In genomic region chr6:163490826-163491577, GRCh38 we compare ENCODE assay signal across 9 cellular contexts.
DNase-seq lines count a peak whose midpoint lies in the region; ATAC-seq and TF ChIP-seq lines count a peak whose summit lies in the region.
"Had no signal": no experiment of that assay in that cellular context is flagged by ENCODE, and none has a peak within 500 bp of the region (broad histone marks: within the 10 kb centered on the region; RNA-seq: fewer than 3 reads in every experiment).

No MANE protein-coding gene starts in this region.

- no peak overlapping the region for H3K9ac ChIP-seq in MM.1S (ENCODE audit: low read length)

- peaks cover 5% of the 10 kb centered on the region for H3K36me3 Mint-ChIP-seq in activated naive CD4-positive, alpha-beta T cell treated with anti-CD3 and anti-CD28 coated beads, Interleukin-2, amount 10 ng/mL, durations not matched to agents 7 days and 5 days
- H3K36me3 Mint-ChIP-seq in activated naive CD4-positive, alpha-beta T cell treated with anti-CD3 and anti-CD28 coated beads, Interleukin-2, amount 50 U/mL, for 72 hours: no peaks in the 10 kb centered on the region
- H3K36me3 Mint-ChIP-seq in CD14-positive monocyte: peaks cover 7% of the 10 kb centered on the region in 2 donors

- H3F3A ChIP-seq in MM.1S (ENCODE audit: insufficient read depth, low read length): no peaks in the 10 kb centered on the region

- no peaks in the 10 kb centered on the region for H3K27me3 ChIP-seq in dorsolateral prefrontal cortex
- no peaks in the 10 kb centered on the region for H3K27me3 ChIP-seq in uterus
- H3K27me3 ChIP-seq in MM.1S (replicated peaks; ENCODE audit: insufficient read depth, low read length): no peaks in the 10 kb centered on the region

- no peak for ATAC-seq in activated naive CD4-positive, alpha-beta T cell treated with anti-CD3 and anti-CD28 coated beads, Interleukin-2, amount 50 U/mL, for 72 hours

- H3K4me3 ChIP-seq in dorsolateral prefrontal cortex (peak overlapping the region in 17 of 59 donors; percentile 1 to 29 (median 9)), mesodermal cell (ENCODE audit: extremely low read depth, insufficient read depth, low read length, poor library complexity, severe bottlenecking) (no peak overlapping the region), uterus (no peak overlapping the region), MM.1S (ENCODE audit: low read length) (no peak overlapping the region)

- peak overlapping the region in 51 of 59 donors; percentile 0 to 76 (median 40) for H3K27ac ChIP-seq in dorsolateral prefrontal cortex
- H3K27ac ChIP-seq in mesodermal cell (ENCODE audit: low read depth, low read length, severe bottlenecking): peak overlapping the region; percentile 39
- H3K27ac ChIP-seq in uterus: peak overlapping the region; percentile 7 to 71
- no peak overlapping the region for H3K27ac ChIP-seq in MM.1S (ENCODE audit: low read length)

- H3K4me1 ChIP-seq in mesodermal cell (ENCODE audit: control insufficient read depth, insufficient read depth, low read length, poor library complexity, severe bottlenecking) (no peaks in the 10 kb centered on the region), uterus (no peaks in the 10 kb centered on the region), MM.1S (ENCODE audit: low read length) (no peaks in the 10 kb centered on the region)

- H3K9me3 ChIP-seq in mesodermal cell (ENCODE audit: control insufficient read depth, low read length): no peaks in the 10 kb centered on the region
- no peaks in the 10 kb centered on the region for H3K9me3 ChIP-seq in uterus
- no peaks in the 10 kb centered on the region for H3K9me3 ChIP-seq in MM.1S (replicated peaks; ENCODE audit: insufficient read depth, low read length)

- H3K4me2 ChIP-seq in MM.1S (ENCODE audit: low read depth, low read length): no peak overlapping the region

- H3K4me3 Mint-ChIP-seq in activated naive CD4-positive, alpha-beta T cell treated with anti-CD3 and anti-CD28 coated beads, Interleukin-2, amount 10 ng/mL, durations not matched to agents 7 days and 5 days: no peak overlapping the region
- H3K4me3 Mint-ChIP-seq in CD14-positive monocyte: no peak overlapping the region

- H3K9me2 ChIP-seq in MM.1S (replicated peaks; ENCODE audit: insufficient read depth, low read length): no peaks in the 10 kb centered on the region

- H3K79me2 ChIP-seq in MM.1S (ENCODE audit: low read length): peaks cover 47% of the 10 kb centered on the region

- WGBS in mesodermal cell (ENCODE audit: insufficient coverage in 2 of 2), 2 experiments: no CpG with 5 or more reads among the region's 4 CpGs

- TF ChIP-seq CTCF in dorsolateral prefrontal cortex (IDR thresholded peaks at IDR 0.05 in 54 of 56, conservative IDR thresholded peaks at IDR 0.05 in 2 of 56; ENCODE audit: low read depth in 1 of 56, partially characterized antibody in 56 of 56): no peak
- no peak for TF ChIP-seq CTCF in uterus (IDR thresholded peaks at IDR 0.05)
- TF ChIP-seq CTCF in CD14-positive monocyte (IDR thresholded peaks at IDR 0.05): no peak
- TF ChIP-seq CTCF in MM.1S (IDR thresholded peaks at IDR 0.05; ENCODE audit: low read length): no peak

- no peaks in the 10 kb centered on the region for H3K9me3 Mint-ChIP-seq in activated naive CD4-positive, alpha-beta T cell treated with anti-CD3 and anti-CD28 coated beads, Interleukin-2, amount 10 ng/mL, durations not matched to agents 7 days and 5 days
- H3K9me3 Mint-ChIP-seq in activated naive CD4-positive, alpha-beta T cell treated with anti-CD3 and anti-CD28 coated beads, Interleukin-2, amount 50 U/mL, for 72 hours: no peaks in the 10 kb centered on the region
- no peaks in the 10 kb centered on the region for H3K9me3 Mint-ChIP-seq in CD14-positive monocyte

- no peak for TF ChIP-seq POLR2A in uterus (IDR thresholded peaks at IDR 0.05)

- H3K27me3 Mint-ChIP-seq in activated naive CD4-positive, alpha-beta T cell treated with anti-CD3 and anti-CD28 coated beads, Interleukin-2, amount 10 ng/mL, durations not matched to agents 7 days and 5 days: no peaks in the 10 kb centered on the region
- H3K27me3 Mint-ChIP-seq in CD14-positive monocyte (ENCODE audit: low read depth in 3 of 3): no peaks in the 10 kb centered on the region

- H3K4me1 Mint-ChIP-seq in activated naive CD4-positive, alpha-beta T cell treated with anti-CD3 and anti-CD28 coated beads, Interleukin-2, amount 10 ng/mL, durations not matched to agents 7 days and 5 days: peaks cover 9% of the 10 kb centered on the region
- H3K4me1 Mint-ChIP-seq in CD14-positive monocyte: peaks cover 52% of the 10 kb centered on the region

- H3K36me3 ChIP-seq in mesodermal cell (ENCODE audit: control insufficient read depth, insufficient read depth, low read length): no peaks in the 10 kb centered on the region
- H3K36me3 ChIP-seq in uterus: no peaks in the 10 kb centered on the region
- no peaks in the 10 kb centered on the region for H3K36me3 ChIP-seq in MM.1S (replicated peaks; ENCODE audit: insufficient read depth, low read length)

- peak; percentile 23 for DNase-seq in activated naive CD4-positive, alpha-beta T cell treated with anti-CD3 and anti-CD28 coated beads, Interleukin-2, amount 10 ng/mL, durations not matched to agents 7 days and 5 days
- no peak for DNase-seq in activated naive CD4-positive, alpha-beta T cell treated with anti-CD3 and anti-CD28 coated beads, Interleukin-2, amount 50 U/mL, for 72 hours (ENCODE audit: low spot score in 2 of 2)
- DNase-seq in dorsolateral prefrontal cortex: peak in 6 of 10 donors; percentile 30 to 69 (median 50)
- DNase-seq in uterus: peak; percentile 51 to 67
- DNase-seq in CD14-positive monocyte (ENCODE audit: low spot score): no peak
- no peak for DNase-seq in MM.1S
- DNase-seq in stimulated activated CD4-positive, alpha-beta T cell treated with anti-CD3 and anti-CD28 coated beads, Interleukin-4, amount 100 ng/mL, for 1 hour: no peak
- DNase-seq: COR-L47 had no signal

- H2AFZ ChIP-seq in MM.1S (ENCODE audit: low read length): no peak overlapping the region

- no peaks in the 10 kb centered on the region for H4K20me1 ChIP-seq in MM.1S (ENCODE audit: insufficient read depth, low read length)

- H3K27ac Mint-ChIP-seq in activated naive CD4-positive, alpha-beta T cell treated with anti-CD3 and anti-CD28 coated beads, Interleukin-2, amount 10 ng/mL, durations not matched to agents 7 days and 5 days: peak overlapping the region; percentile 73
- H3K27ac Mint-ChIP-seq in activated naive CD4-positive, alpha-beta T cell treated with anti-CD3 and anti-CD28 coated beads, Interleukin-2, amount 50 U/mL, for 72 hours: peak overlapping the region in 1 of 2 donors; percentile 69
- H3K27ac Mint-ChIP-seq in CD14-positive monocyte: peak overlapping the region in 3 of 7 donors; percentile 25 to 36 (median 28)

- intact Hi-C loops in dorsolateral prefrontal cortex (cut with DNase I) (no loop called here), uterus (cut with DNase I; ENCODE audit: low total_unique reads) (no loop called here), CD14-positive monocyte (cut with micrococcal nuclease) (no loop called here)

- CTCF ChIA-PET in activated naive CD4-positive, alpha-beta T cell treated with anti-CD3 and anti-CD28 coated beads, Interleukin-2, amount 10 ng/mL, durations not matched to agents 7 days and 5 days (lab: Charles Lee): no interaction called here

Comparison
In these comparisons a context has a peak if more than half of its experiments do, and no peak if none do; other contexts are left out.
1. DNase-seq: peak in activated naive CD4-positive, alpha-beta T cell treated with anti-CD3 and anti-CD28 coated beads, Interleukin-2, amount 10 ng/mL, durations not matched to agents 7 days and 5 days (single experiment), dorsolateral prefrontal cortex (6 of 10) and uterus (2 of 2); none in activated naive CD4-positive, alpha-beta T cell treated with anti-CD3 and anti-CD28 coated beads, Interleukin-2, amount 50 U/mL, for 72 hours (0 of 2), CD14-positive monocyte (single experiment), MM.1S (single experiment) and stimulated activated CD4-positive, alpha-beta T cell treated with anti-CD3 and anti-CD28 coated beads, Interleukin-4, amount 100 ng/mL, for 1 hour (single experiment).